In the genomic region with DNA sequence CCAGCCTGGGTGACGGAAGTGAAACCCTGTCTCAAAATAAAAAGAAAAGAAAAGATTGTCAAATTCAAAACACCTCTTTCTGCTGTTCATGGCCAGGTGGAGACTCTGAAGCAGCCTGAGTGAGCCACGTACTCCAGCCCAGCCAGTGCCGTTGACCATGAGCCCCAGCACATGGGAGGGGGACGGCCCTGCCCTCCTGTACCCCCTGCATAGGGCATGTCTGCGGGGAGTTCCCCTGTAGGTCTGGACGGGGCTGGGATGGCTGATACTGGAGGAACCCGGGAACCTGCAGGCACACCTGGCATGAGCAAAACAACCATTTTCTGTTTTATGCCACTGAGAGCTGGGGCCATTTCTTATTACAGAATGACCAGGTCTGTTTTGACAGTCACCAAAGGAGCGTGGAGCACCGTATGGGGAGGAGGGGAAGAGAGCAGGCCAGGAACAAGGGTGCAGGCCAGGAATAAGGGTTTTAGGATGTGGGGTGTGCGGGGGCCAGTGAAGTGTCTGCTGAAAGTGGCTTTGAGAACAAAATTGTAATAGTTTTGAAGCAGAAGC, we compare ENCODE assay signal across 19 cellular contexts.
"Had no signal": no experiment of that assay in that cellular context is flagged by ENCODE, and none has a peak within 500 bp of the region (broad histone marks: within the 10 kb centered on the region; RNA-seq: fewer than 3 reads in every experiment).

No MANE protein-coding gene starts in this region.

- H3K9me3 ChIP-seq: suprapubic skin, upper lobe of left lung had no signal

- H3K4me1 ChIP-seq: upper lobe of left lung had no signal

- H3K27ac Mint-ChIP-seq: activated B cell treated with CpG ODN at 0.5 μM for 24 hours; nephron; progenitor cell of endocrine pancreas; T-helper 2 cell treated with Interferon-gamma antibody and Interleukin-4, amounts not matched to agents 5 μg/mL and 100 μg/mL, for 36 hours had no signal

- H3K9me3 Mint-ChIP-seq: activated B cell treated with CpG ODN at 0.5 μM for 24 hours; activated naive CD4-positive, alpha-beta T cell treated with anti-CD3 and anti-CD28 coated beads, Interleukin-2, amount 50 U/mL, for 72 hours; activated T-cell treated with anti-CD3 and anti-CD28 coated beads, Interleukin-2, amount 50 U/mL, for 4 hours; nephron; T-helper 2 cell treated with Interferon-gamma antibody and Interleukin-4, amounts not matched to agents 5 μg/mL and 100 μg/mL, for 36 hours had no signal

- H3K4me3 Mint-ChIP-seq: activated B cell treated with CpG ODN at 0.5 μM for 24 hours; activated T-cell treated with anti-CD3 and anti-CD28 coated beads, Interleukin-2, amount 50 U/mL, for 4 hours; nephron; T-helper 2 cell treated with Interferon-gamma antibody and Interleukin-4, amounts not matched to agents 5 μg/mL and 100 μg/mL, for 36 hours had no signal

- FAIRE-seq: endometrium had no signal

- H3K4me3 ChIP-seq: smooth muscle cell, suprapubic skin, upper lobe of left lung had no signal

- H3K27ac ChIP-seq: suprapubic skin, upper lobe of left lung had no signal

- H3K36me3 ChIP-seq: suprapubic skin, upper lobe of left lung had no signal

- H3K4me2 ChIP-seq: smooth muscle cell had no signal

- H3K4me1 Mint-ChIP-seq: activated B cell treated with CpG ODN at 0.5 μM for 24 hours had no signal

- H3K27me3 ChIP-seq: upper lobe of left lung had no signal

- DNase-seq: activated B cell treated with CpG ODN at 0.5 μM for 24 hours; activated CD4-positive, alpha-beta T cell treated with anti-CD3 and anti-CD28 coated beads for 48 hours; activated gamma-delta T cell; activated T-cell treated with anti-CD3 and anti-CD28 coated beads, Interleukin-2, amount 50 U/mL, for 4 hours; amniotic stem cell; hypothalamus; kidney glomerular epithelial cell; mesendoderm; nucleus accumbens; right cardiac atrium; stimulated activated naive CD8-positive, alpha-beta T cell treated with anti-CD3 and anti-CD28 coated beads, Interleukin-15, Interleukin-2, amounts not matched to agents 100 U/mL and 50 U/mL, for 24 hours had no signal

- H3K36me3 Mint-ChIP-seq: activated naive CD4-positive, alpha-beta T cell treated with anti-CD3 and anti-CD28 coated beads, Interleukin-2, amount 50 U/mL, for 72 hours had no signal
